16 cellular contexts compared by ENCODE assay signal in genomic region chr1:217311766-217312165, GRCh38.
A peak's percentile ranks its signal among the peaks of the same experiment; 100 is the strongest.
DNase-seq lines count a peak whose midpoint lies in the region; ATAC-seq and TF ChIP-seq lines count a peak whose summit lies in the region.
"Had no signal": no experiment of that assay in that cellular context is flagged by ENCODE, and none has a peak within 500 bp of the region (broad histone marks: within the 10 kb centered on the region; RNA-seq: fewer than 3 reads in every experiment).

No MANE protein-coding gene starts in this region.

- no peak for ATAC-seq in HG03135 (IDR thresholded peaks at IDR 0.05; ENCODE audit: unreplicated experiment)
- ATAC-seq: gastroesophageal sphincter; mucosa of descending colon; stimulated activated naive B cell treated with anti-CD40 and anti-IgM and Interleukin-4, amounts not matched to agents 10 μg/mL and 1 μg/mL and 100 μg/mL, for 72 hours had no signal

- DNase-seq in NCI-H526 (lab: John Stamatoyannopoulos, UW) (peak; percentile 1 to 17), NCI-H526 treated with DMSO at 0.1 percent for 48 hours (lab: John Stamatoyannopoulos, UW) (no peak), NB4 (ENCODE audit: low read depth) (peak; percentile 16), endodermal cell (peak; percentile 75), progenitor cell of endocrine pancreas (ENCODE audit: low spot score, unreplicated experiment) (no peak), cortex of kidney (lab: John Stamatoyannopoulos, UW) (no peak), NCI-H1105 treated with DMSO at 0.1 percent for 48 hours (lab: John Stamatoyannopoulos, UW) (no peak)
- DNase-seq: cerebellar nuclear complex; mucosa of descending colon; OCI-M1; stimulated activated CD4-positive, alpha-beta T cell treated with anti-CD3 and anti-CD28 coated beads, Interleukin-12 subunit alpha, Interleukin-12 subunit beta, amount 100 ng/mL, for 4 hours; stimulated activated naive B cell treated with anti-CD40 and anti-IgM and Interleukin-4, amounts not matched to agents 10 μg/mL and 1 μg/mL and 100 μg/mL, for 72 hours had no signal

- TF ChIP-seq CTCF in NB4 (IDR thresholded peaks at IDR 0.05; ENCODE audit: low read depth, low read length) (no peak), endodermal cell (conservative IDR thresholded peaks at IDR 0.05) (peak; percentile 77), progenitor cell of endocrine pancreas (IDR thresholded peaks at IDR 0.05; ENCODE audit: unreplicated experiment) (peak; percentile 25)

- peaks cover 6% of the 10 kb centered on the region for H3K27me3 Mint-ChIP-seq in endodermal cell (ENCODE audit: insufficient read depth)
- H3K27me3 Mint-ChIP-seq in progenitor cell of endocrine pancreas, result peaks cover 11% of the 10 kb centered on the region
- H3K27me3 Mint-ChIP-seq: stimulated activated naive B cell treated with anti-CD40 and anti-IgM and Interleukin-4, amounts not matched to agents 10 μg/mL and 1 μg/mL and 100 μg/mL, for 72 hours had no signal

- WGBS in endodermal cell (ENCODE audit: insufficient coverage in 1 of 2, insufficient read length in 1 of 2), 2 experiments, result 75 to 79% methylated on average over 1 of the region's 1 CpG

- no peaks in the 10 kb centered on the region for H3K27me3 ChIP-seq in endodermal cell (ENCODE audit: control insufficient read depth, insufficient read depth, low read length, poor library complexity, severe bottlenecking)
- H3K27me3 ChIP-seq: gastroesophageal sphincter had no signal

- H3K4me1 Mint-ChIP-seq in endodermal cell, result peaks cover 7% of the 10 kb centered on the region
- H3K4me1 Mint-ChIP-seq in progenitor cell of endocrine pancreas (ENCODE audit: low read depth), result no peaks in the 10 kb centered on the region
- H3K4me1 Mint-ChIP-seq: stimulated activated naive B cell treated with anti-CD40 and anti-IgM and Interleukin-4, amounts not matched to agents 10 μg/mL and 1 μg/mL and 100 μg/mL, for 72 hours had no signal

- H3K9me3 Mint-ChIP-seq in endodermal cell, result peaks cover 3% of the 10 kb centered on the region
- H3K9me3 Mint-ChIP-seq in progenitor cell of endocrine pancreas (ENCODE audit: low read depth), result no peaks in the 10 kb centered on the region
- H3K9me3 Mint-ChIP-seq: stimulated activated naive B cell treated with anti-CD40 and anti-IgM and Interleukin-4, amounts not matched to agents 10 μg/mL and 1 μg/mL and 100 μg/mL, for 72 hours had no signal

- no peak overlapping the region for H3K4me3 ChIP-seq in NB4 (ENCODE audit: low read depth, low read length)
- no peak overlapping the region for H3K4me3 ChIP-seq in endodermal cell (ENCODE audit: low read length)
- H3K4me3 ChIP-seq: A549, gastroesophageal sphincter, mucosa of descending colon had no signal

- TF ChIP-seq POLR2A in NB4 (IDR thresholded peaks at IDR 0.05; ENCODE audit: extremely low read depth, insufficient read length), result no peak

- H3K9me3 ChIP-seq in endodermal cell (ENCODE audit: control insufficient read depth, low read length), result no peaks in the 10 kb centered on the region
- H3K9me3 ChIP-seq: A549, gastroesophageal sphincter, mucosa of descending colon had no signal

- no peaks in the 10 kb centered on the region for H3K4me1 ChIP-seq in endodermal cell (ENCODE audit: control insufficient read depth, insufficient read depth, low read length)
- H3K4me1 ChIP-seq: A549 had no signal

- no peaks in the 10 kb centered on the region for H3K36me3 ChIP-seq in endodermal cell (ENCODE audit: control insufficient read depth, insufficient read depth, low read length)
- H3K36me3 ChIP-seq: gastroesophageal sphincter had no signal

- no peak overlapping the region for H3K4me3 Mint-ChIP-seq in endodermal cell
- H3K4me3 Mint-ChIP-seq in progenitor cell of endocrine pancreas (ENCODE audit: low read depth), result no peak overlapping the region
- H3K4me3 Mint-ChIP-seq: stimulated activated naive B cell treated with anti-CD40 and anti-IgM and Interleukin-4, amounts not matched to agents 10 μg/mL and 1 μg/mL and 100 μg/mL, for 72 hours had no signal

- H3K27ac Mint-ChIP-seq in endodermal cell (no peak overlapping the region), progenitor cell of endocrine pancreas (no peak overlapping the region)
- H3K27ac Mint-ChIP-seq: stimulated activated naive B cell treated with anti-CD40 and anti-IgM and Interleukin-4, amounts not matched to agents 10 μg/mL and 1 μg/mL and 100 μg/mL, for 72 hours had no signal

- no peaks in the 10 kb centered on the region for H3K36me3 Mint-ChIP-seq in endodermal cell (ENCODE audit: low read depth)
- H3K36me3 Mint-ChIP-seq in progenitor cell of endocrine pancreas (ENCODE audit: insufficient read depth), result no peaks in the 10 kb centered on the region
- H3K36me3 Mint-ChIP-seq: stimulated activated naive B cell treated with anti-CD40 and anti-IgM and Interleukin-4, amounts not matched to agents 10 μg/mL and 1 μg/mL and 100 μg/mL, for 72 hours had no signal

- no peak overlapping the region for H3K9ac ChIP-seq in endodermal cell (ENCODE audit: extremely low read depth, low read length, poor library complexity, severe bottlenecking)

- H3K27ac ChIP-seq in endodermal cell (ENCODE audit: low read depth, low read length), result no peak overlapping the region
- H3K27ac ChIP-seq: A549, gastroesophageal sphincter, VCaP had no signal

Comparison
In these comparisons a context has a peak if more than half of its experiments do, and no peak if none do; other contexts are left out.
1. DNase-seq: peak in NCI-H526 (2 of 2), NB4 (single experiment) and endodermal cell (single experiment); none in NCI-H526 treated with DMSO at 0.1 percent for 48 hours (single experiment), progenitor cell of endocrine pancreas (single experiment), cortex of kidney (single experiment) and NCI-H1105 treated with DMSO at 0.1 percent for 48 hours (single experiment).